8 cellular contexts compared by ENCODE assay signal in genomic region chr7:120950539-120951308, GRCh38. TPM values are rescaled to one million over a fixed set of nuclear protein-coding genes. Genes with fewer than 3 reads are reported as not detected.
DNase-seq lines count a peak whose midpoint lies in the region; ATAC-seq and TF ChIP-seq lines count a peak whose summit lies in the region.

TSS of gene ING3 (plus strand) at chr7:120950777. CDS start at chr7:120950897, 120 bp downstream.

- DNase-seq in ACHN (peak; percentile 100), NCI-H2227 (lab: John Stamatoyannopoulos, UW; ENCODE audit: unreplicated experiment) (peak; percentile 99), WERI-Rb-1 (peak; percentile 96), mammary epithelial cell (peak; percentile 96)

- H3K9me3 ChIP-seq in WERI-Rb-1 (ENCODE audit: severe bottlenecking) (no peaks in the 10 kb centered on the region), mammary epithelial cell (replicated peaks; ENCODE audit: insufficient read depth, low read length) (no peaks in the 10 kb centered on the region), iPS-18c (ENCODE audit: control insufficient read depth, insufficient read depth, low read length) (no peaks in the 10 kb centered on the region), skeletal muscle tissue (ENCODE audit: control insufficient read depth in 3 of 3, low read length in 3 of 3) (no peaks in the 10 kb centered on the region)

- TSS peak; percentile 58 for BruUV-seq in mammary epithelial cell (replicated peaks; lab: Mats Ljungman, UMichigan)

- 1% methylated on average over 19 of the region's 71 CpGs for WGBS in mammary epithelial cell (ENCODE audit: low coverage, missing lambda C conversion rate)

- H3K36me3 ChIP-seq in WERI-Rb-1 (peaks cover 28% of the 10 kb centered on the region), mammary epithelial cell (ENCODE audit: insufficient read depth, low read length) (peaks cover 12% of the 10 kb centered on the region), skeletal muscle tissue (ENCODE audit: control insufficient read depth in 3 of 3, insufficient read depth in 3 of 3, low read length in 3 of 3) (peaks cover 3 to 16% (median 11%) of the 10 kb centered on the region in 3 donors)

- TF ChIP-seq CTCF in WERI-Rb-1 (IDR thresholded peaks at IDR 0.05; ENCODE audit: low read depth, low read length) (no peak), mammary epithelial cell (conservative IDR thresholded peaks at IDR 0.05 in 1 of 2, IDR thresholded peaks at IDR 0.05 in 1 of 2; ENCODE audit: extremely low read depth in 1 of 2, insufficient read depth in 1 of 2, low read depth in 1 of 2, low read length in 2 of 2) (no peak)

- H2AFZ ChIP-seq in mammary epithelial cell (ENCODE audit: low read depth, low read length), result peak within 1 kb of the TSS; percentile 86

- no peaks in the 10 kb centered on the region for H4K20me1 ChIP-seq in mammary epithelial cell (ENCODE audit: insufficient read depth, low read length)

- in situ Hi-C loops in ACHN (cut with HindIII; ENCODE audit: low pct_ligation_motif_present, low pct_unique_long_range_greater_than_20kb, low sequenced_read_pairs), result no loop called here
- in situ Hi-C loops in mammary epithelial cell (cut with MboI; ENCODE audit: low sequenced_read_pairs in 2 of 2), result no loop called here

- peak; percentile 97 for ATAC-seq in GM18873 (IDR thresholded peaks at IDR 0.05; ENCODE audit: low FRiP score, unreplicated experiment)
- ATAC-seq in HG03139 (IDR thresholded peaks at IDR 0.05; ENCODE audit: unreplicated experiment), result peak; percentile 96

- intact Hi-C loops in mammary epithelial cell (cut with micrococcal nuclease), result loop anchor here (5.0 kb wide), 2 partner anchors 93 to 548 kb away; partner anchors contain the start of gene TSPAN12

- H3K9ac ChIP-seq in mammary epithelial cell (ENCODE audit: insufficient read depth, low read length) (peak within 1 kb of the TSS; percentile 86), skeletal muscle tissue (ENCODE audit: low read depth in 1 of 3, low read length in 3 of 3) (peak within 1 kb of the TSS; percentile 76 to 91 (median 89))

- H3K79me2 ChIP-seq in mammary epithelial cell (ENCODE audit: insufficient read depth, low read length), result peaks cover 16% of the 10 kb centered on the region

- CTCF ChIA-PET in mammary epithelial cell (lab: Charles Lee; ENCODE audit: low non-redundant PET), result interaction anchor here (0.6 kb wide), 1 partner anchor 287 kb away, joined by 9 read pairs; no protein-coding TSS in a partner anchor

- dilution Hi-C loops in mammary epithelial cell (cut with HindIII; ENCODE audit: low sequenced_read_pairs), result no loop called here

- H3K27me3 ChIP-seq in WERI-Rb-1 (ENCODE audit: insufficient read depth, low read depth, severe bottlenecking) (no peaks in the 10 kb centered on the region), mammary epithelial cell (ENCODE audit: insufficient read depth, low read length) (no peaks in the 10 kb centered on the region), skeletal muscle tissue (ENCODE audit: control insufficient read depth in 3 of 3, insufficient read depth in 3 of 3, low read length in 3 of 3) (no peaks in the 10 kb centered on the region)

- peak within 1 kb of the TSS; percentile 86 for H3K4me2 ChIP-seq in mammary epithelial cell (ENCODE audit: insufficient read depth, low read depth, low read length)

- H3K4me1 ChIP-seq in mammary epithelial cell (ENCODE audit: insufficient read depth, low read length), result peaks cover 12% of the 10 kb centered on the region
- peaks cover 6 to 15% (median 11%) of the 10 kb centered on the region in 3 donors for H3K4me1 ChIP-seq in skeletal muscle tissue (ENCODE audit: control insufficient read depth in 3 of 3, insufficient read depth in 3 of 3, low read length in 3 of 3)

- H3K4me3 ChIP-seq in WERI-Rb-1 (ENCODE audit: low read depth, low read length), result peak within 1 kb of the TSS; percentile 85
- peak within 1 kb of the TSS; percentile 55 to 86 (median 79) for H3K4me3 ChIP-seq in mammary epithelial cell (replicated peaks in 1 of 3; ENCODE audit: insufficient read depth in 1 of 3, low read depth in 2 of 3, low read length in 3 of 3)
- peak within 1 kb of the TSS; percentile 75 for H3K4me3 ChIP-seq in iPS-18c (ENCODE audit: insufficient read depth, low read depth, low read length)
- H3K4me3 ChIP-seq in skeletal muscle tissue (ENCODE audit: low read length in 3 of 3), result peak within 1 kb of the TSS; percentile 96 to 100 (median 99)

- H3K27ac ChIP-seq in WERI-Rb-1 (peak within 1 kb of the TSS; percentile 99), mammary epithelial cell (ENCODE audit: insufficient read depth, low read depth, low read length) (peak within 1 kb of the TSS; percentile 84), skeletal muscle tissue (ENCODE audit: low read depth, low read length) (peak within 1 kb of the TSS; percentile 98)

RNA-seq across cellular contexts. Expression of gene ING3, which starts in this region (rescaled TPM):
- total RNA-seq in mammary epithelial cell (10 to 100 TPM; 11.7 TPM), skeletal muscle tissue (11.5 TPM)
- 7.3 TPM for polyA plus RNA-seq in mammary epithelial cell
- polyA minus RNA-seq in mammary epithelial cell, result 4.1 TPM

Comparison
In these comparisons a context has a peak if more than half of its experiments do, and no peak if none do; other contexts are left out.
1. Peak in every context shown above with its lines: DNase-seq, ATAC-seq, H3K4me3 ChIP-seq and H3K27ac ChIP-seq.